ENCODE assay signal across 8 cellular contexts in the genomic region with DNA sequence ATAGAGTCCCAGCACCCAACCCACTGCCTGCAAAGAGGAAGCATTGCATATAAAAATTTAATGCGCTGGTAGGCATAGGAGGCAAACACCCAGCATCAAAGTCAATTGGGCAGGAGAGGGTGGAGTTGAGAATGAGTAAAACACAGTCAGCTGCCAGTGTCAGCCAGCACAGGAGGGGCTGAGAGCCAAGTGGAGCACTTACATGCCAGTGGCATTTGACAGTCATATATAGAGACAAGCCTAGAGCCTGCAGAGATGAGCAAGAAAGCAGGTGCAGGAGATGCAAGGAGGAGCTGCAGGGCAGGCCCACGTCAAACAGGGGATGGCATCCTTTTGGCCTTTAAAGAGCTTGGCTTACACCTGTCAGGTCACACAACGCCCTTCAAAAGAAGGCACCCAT. TPM values are rescaled to one million over a fixed set of nuclear protein-coding genes. Genes with fewer than 3 reads are reported as not detected.
DNase-seq lines count a peak whose midpoint lies in the region; ATAC-seq and TF ChIP-seq lines count a peak whose summit lies in the region.

No MANE protein-coding gene starts in this region.

- DNase-seq in CD8-positive, alpha-beta T cell, result no peak
- DNase-seq in NCI-H748 (lab: John Stamatoyannopoulos, UW; ENCODE audit: unreplicated experiment) (peak; percentile 79), epithelial cell of prostate (ENCODE audit: low read depth, low spot score) (peak; percentile 43), GF-D8 (lab: John Stamatoyannopoulos, UW) (no peak), caudate nucleus (lab: John Stamatoyannopoulos, UW) (no peak), chondrocyte (ENCODE audit: low spot score) (no peak)

- H3K27me3 ChIP-seq in CD8-positive, alpha-beta T cell (ENCODE audit: insufficient read depth, low read length), result no peaks in the 10 kb centered on the region
- no peaks in the 10 kb centered on the region for H3K27me3 ChIP-seq in gastroesophageal sphincter

- no peaks in the 10 kb centered on the region for H3K9me3 Mint-ChIP-seq in CD8-positive, alpha-beta T cell
- H3K9me3 Mint-ChIP-seq in chondrocyte (ENCODE audit: low read depth), result no peaks in the 10 kb centered on the region

- H3K4me1 Mint-ChIP-seq in CD8-positive, alpha-beta T cell (ENCODE audit: low read depth), result peaks cover 19% of the 10 kb centered on the region
- H3K4me1 Mint-ChIP-seq in chondrocyte (ENCODE audit: low read depth), result peaks cover 17% of the 10 kb centered on the region

- WGBS in gastroesophageal sphincter (ENCODE audit: low coverage in 1 of 2), 2 donors, result 20 to 37% methylated on average over 2 to 3 of the region's 3 CpGs

- no peak overlapping the region for H3K4me3 ChIP-seq in CD8-positive, alpha-beta T cell (ENCODE audit: low read depth, low read length)
- H3K4me3 ChIP-seq in gastroesophageal sphincter, result no peak overlapping the region

- TF ChIP-seq EP300 in gastroesophageal sphincter (IDR thresholded peaks at IDR 0.05), result no peak

- no peak for TF ChIP-seq POLR2A in gastroesophageal sphincter (IDR thresholded peaks at IDR 0.05)

- intact Hi-C loops in CD8-positive, alpha-beta T cell (cut with DNase I, micrococcal nuclease), result no loop called here

- no peaks in the 10 kb centered on the region for H3K36me3 Mint-ChIP-seq in CD8-positive, alpha-beta T cell
- H3K36me3 Mint-ChIP-seq in chondrocyte (ENCODE audit: low read depth), result no peaks in the 10 kb centered on the region

- no peaks in the 10 kb centered on the region for H3K27me3 Mint-ChIP-seq in CD8-positive, alpha-beta T cell (ENCODE audit: low read depth)
- peaks cover 3% of the 10 kb centered on the region for H3K27me3 Mint-ChIP-seq in chondrocyte (ENCODE audit: low read depth)

- ATAC-seq in CD8-positive, alpha-beta T cell, result peak; percentile 29
- ATAC-seq in GM18867 (IDR thresholded peaks at IDR 0.05; ENCODE audit: unreplicated experiment), result peak; percentile 33
- no peak for ATAC-seq in gastroesophageal sphincter

- H3K27ac Mint-ChIP-seq in CD8-positive, alpha-beta T cell, result peak overlapping the region; percentile 45
- H3K27ac Mint-ChIP-seq in chondrocyte (ENCODE audit: unreplicated experiment), result no peak overlapping the region

- H3K27ac ChIP-seq in CD8-positive, alpha-beta T cell (ENCODE audit: low read depth, low read length), result no peak overlapping the region
- H3K27ac ChIP-seq in epithelial cell of prostate (peak overlapping the region; percentile 84), gastroesophageal sphincter (no peak overlapping the region), caudate nucleus (ENCODE audit: low read depth, low read length) (no peak overlapping the region)

- TF ChIP-seq CTCF in CD8-positive, alpha-beta T cell (IDR thresholded peaks at IDR 0.05), result no peak
- TF ChIP-seq CTCF in gastroesophageal sphincter (IDR thresholded peaks at IDR 0.05) (no peak), chondrocyte (IDR thresholded peaks at IDR 0.05) (no peak)

- peaks cover 9% of the 10 kb centered on the region for H3K4me1 ChIP-seq in CD8-positive, alpha-beta T cell (ENCODE audit: insufficient read depth, low read length)
- peaks cover 0 to 6% (median 0%) of the 10 kb centered on the region in 3 donors for H3K4me1 ChIP-seq in gastroesophageal sphincter

- H3K4me3 Mint-ChIP-seq in CD8-positive, alpha-beta T cell, result no peak overlapping the region
- H3K4me3 Mint-ChIP-seq in chondrocyte (ENCODE audit: unreplicated experiment), result no peak overlapping the region

- CTCF ChIA-PET in CD8-positive, alpha-beta T cell (lab: Charles Lee), result no interaction called here

- H3K36me3 ChIP-seq in CD8-positive, alpha-beta T cell (ENCODE audit: insufficient read depth, low read length), result no peaks in the 10 kb centered on the region
- no peaks in the 10 kb centered on the region for H3K36me3 ChIP-seq in gastroesophageal sphincter

- no peaks in the 10 kb centered on the region for H3K9me3 ChIP-seq in CD8-positive, alpha-beta T cell (ENCODE audit: low read length)
- no peaks in the 10 kb centered on the region for H3K9me3 ChIP-seq in gastroesophageal sphincter

- POLR2A ChIA-PET in CD8-positive, alpha-beta T cell (lab: Charles Lee), result no interaction called here

RNA-seq across cellular contexts. Expression of a gene that starts 27.6 kb away (rescaled TPM):
- total RNA-seq in CD8-positive, alpha-beta T cell, result 10 to 100 TPM; 60.1 to 69.8 TPM
- total RNA-seq in gastroesophageal sphincter, result 100 to 1,000 TPM in 3 of 4 donors, 10 to 100 TPM in 1; 95.6 to 137 (median 131) TPM
- total RNA-seq in chondrocyte, result 46.8 to 55.7 TPM (median 49.3 TPM) in 3 replicates

Comparison
In these comparisons a context has a peak if more than half of its experiments do, and no peak if none do; other contexts are left out.
1. DNase-seq: peak in NCI-H748 (single experiment) and epithelial cell of prostate (single experiment); none in CD8-positive, alpha-beta T cell (0 of 7), GF-D8 (single experiment), caudate nucleus (0 of 61) and chondrocyte (single experiment).